ENCODE assay signal across 32 cellular contexts in genomic region chr3:14853280-14853956, GRCh38. TPM values are rescaled to one million over a fixed set of nuclear protein-coding genes. Genes with fewer than 3 reads are reported as not detected.
DNase-seq lines count a peak whose midpoint lies in the region; ATAC-seq and TF ChIP-seq lines count a peak whose summit lies in the region.
"Had no signal": no experiment of that assay in that cellular context is flagged by ENCODE, and none has a peak within 500 bp of the region (broad histone marks: within the 10 kb centered on the region; RNA-seq: fewer than 3 reads in every experiment).

No MANE protein-coding gene starts in this region.

- no peak for DNase-seq in body of pancreas
- DNase-seq in right atrium auricular region (ENCODE audit: low spot score): no peak
- no peak for DNase-seq in sciatic nerve (ENCODE audit: low spot score)
- no peak for DNase-seq in vagina (ENCODE audit: extremely low spot score in 2 of 2)
- DNase-seq in SIG-M5 (lab: John Stamatoyannopoulos, UW): no peak
- no peak for DNase-seq in activated CD4-positive, CD25-positive, alpha-beta regulatory T cell treated with anti-CD3 and anti-CD28 coated beads, Interleukin-2, amount 50 U/mL, for 72 hours
- DNase-seq: activated CD8-positive, alpha-beta T cell treated with anti-CD3 and anti-CD28 coated beads for 36 hours; activated gamma-delta T cell; activated naive CD8-positive, alpha-beta T cell treated with anti-CD3 and anti-CD28 coated beads, Interleukin-2, amount 50 U/mL, for 24 hours; activated T-cell treated with anti-CD3 and anti-CD28 coated beads, Interleukin-2, amount 50 U/mL, for 1 hour; brain microvascular endothelial cell; CD4-positive, CD25-positive, alpha-beta regulatory T cell; effector CD8-positive, alpha-beta T cell; foreskin melanocyte; HCEC 1CT; hypothalamus; islet precursor cell; mammary epithelial cell; NCI-H1092; NCI-H2029; NCI-H446; NCI-H82; OCI-M1; SHP77; small intestine; stimulated activated CD4-positive, alpha-beta T cell treated with anti-CD3 and anti-CD28 coated beads, Interleukin-1b, Interleukin-23, amount 100 ng/mL, for 48 hours; T-cell had no signal

- intact Hi-C loops in body of pancreas (cut with DNase I): no loop called here
- intact Hi-C loops in sciatic nerve (cut with DNase I): no loop called here
- intact Hi-C loops in vagina (cut with DNase I): no loop called here

- TF ChIP-seq CTCF in body of pancreas (IDR thresholded peaks at IDR 0.05): no peak
- TF ChIP-seq CTCF in right atrium auricular region (IDR thresholded peaks at IDR 0.05): no peak
- no peak for TF ChIP-seq CTCF in vagina (IDR thresholded peaks at IDR 0.05)

- peaks cover 63% of the 10 kb centered on the region for H3K27me3 Mint-ChIP-seq in stimulated activated memory B cell treated with anti-CD40 and anti-IgM and Interleukin-4, amounts not matched to agents 10 μg/mL and 1 μg/mL and 100 μg/mL, for 72 hours

- peaks cover 5% of the 10 kb centered on the region for H3K9me3 Mint-ChIP-seq in stimulated activated memory B cell treated with anti-CD40 and anti-IgM and Interleukin-4, amounts not matched to agents 10 μg/mL and 1 μg/mL and 100 μg/mL, for 72 hours
- H3K9me3 Mint-ChIP-seq: activated CD8-positive, alpha-beta T cell treated with anti-CD3 and anti-CD28 coated beads for 36 hours had no signal

- no peak overlapping the region for H3K4me3 Mint-ChIP-seq in stimulated activated memory B cell treated with anti-CD40 and anti-IgM and Interleukin-4, amounts not matched to agents 10 μg/mL and 1 μg/mL and 100 μg/mL, for 72 hours
- H3K4me3 Mint-ChIP-seq: activated CD8-positive, alpha-beta T cell treated with anti-CD3 and anti-CD28 coated beads for 36 hours; activated naive CD8-positive, alpha-beta T cell treated with anti-CD3 and anti-CD28 coated beads, Interleukin-2, amount 50 U/mL, for 24 hours; CD4-positive, CD25-positive, alpha-beta regulatory T cell; T-cell had no signal

- peaks cover 19% of the 10 kb centered on the region for H3K4me1 Mint-ChIP-seq in stimulated activated memory B cell treated with anti-CD40 and anti-IgM and Interleukin-4, amounts not matched to agents 10 μg/mL and 1 μg/mL and 100 μg/mL, for 72 hours
- H3K4me1 Mint-ChIP-seq: activated naive CD8-positive, alpha-beta T cell treated with anti-CD3 and anti-CD28 coated beads, Interleukin-2, amount 50 U/mL, for 24 hours; CD4-positive, CD25-positive, alpha-beta regulatory T cell had no signal

- 41 to 52% methylated on average over 13 to 15 of the region's 15 CpGs for WGBS in body of pancreas, 2 donors

- H3K9me3 ChIP-seq in body of pancreas (no peaks in the 10 kb centered on the region), right atrium auricular region (peaks cover 0 to 13% of the 10 kb centered on the region in 2 donors), vagina (no peaks in the 10 kb centered on the region)
- H3K9me3 ChIP-seq: prostate gland had no signal

- no peak overlapping the region for H3K27ac Mint-ChIP-seq in stimulated activated memory B cell treated with anti-CD40 and anti-IgM and Interleukin-4, amounts not matched to agents 10 μg/mL and 1 μg/mL and 100 μg/mL, for 72 hours
- H3K27ac Mint-ChIP-seq: activated CD8-positive, alpha-beta T cell treated with anti-CD3 and anti-CD28 coated beads for 36 hours; activated naive CD8-positive, alpha-beta T cell treated with anti-CD3 and anti-CD28 coated beads, Interleukin-2, amount 50 U/mL, for 24 hours; T-cell had no signal

- no peak overlapping the region for H3K4me3 ChIP-seq in body of pancreas
- no peak overlapping the region for H3K4me3 ChIP-seq in right atrium auricular region
- H3K4me3 ChIP-seq in vagina: no peak overlapping the region
- H3K4me3 ChIP-seq: prostate gland had no signal

- ATAC-seq in body of pancreas: peak; percentile 42
- ATAC-seq in sciatic nerve: peak; percentile 81
- ATAC-seq in stimulated activated memory B cell treated with anti-CD40 and anti-IgM and Interleukin-4, amounts not matched to agents 10 μg/mL and 1 μg/mL and 100 μg/mL, for 72 hours: no peak
- ATAC-seq: activated CD4-positive, CD25-positive, alpha-beta regulatory T cell treated with anti-CD3 and anti-CD28 coated beads, Interleukin-2, amount 50 U/mL, for 24 hours; activated CD8-positive, alpha-beta T cell treated with anti-CD3 and anti-CD28 coated beads for 36 hours; activated naive CD8-positive, alpha-beta T cell treated with anti-CD3 and anti-CD28 coated beads, Interleukin-2, amount 50 U/mL, for 24 hours; HepG2; T-cell had no signal

- H3K4me1 ChIP-seq in body of pancreas (no peaks in the 10 kb centered on the region), right atrium auricular region (peaks cover 0 to 26% of the 10 kb centered on the region in 2 donors), vagina (peaks cover 16% of the 10 kb centered on the region)
- H3K4me1 ChIP-seq: prostate gland had no signal

- TF ChIP-seq POLR2A in body of pancreas (IDR thresholded peaks at IDR 0.05) (no peak), vagina (IDR thresholded peaks at IDR 0.05) (no peak)

- H3K27me3 ChIP-seq in body of pancreas (no peaks in the 10 kb centered on the region), right atrium auricular region (no peaks in the 10 kb centered on the region), vagina (no peaks in the 10 kb centered on the region)
- H3K27me3 ChIP-seq: brain microvascular endothelial cell had no signal

- H3K36me3 Mint-ChIP-seq in stimulated activated memory B cell treated with anti-CD40 and anti-IgM and Interleukin-4, amounts not matched to agents 10 μg/mL and 1 μg/mL and 100 μg/mL, for 72 hours: no peaks in the 10 kb centered on the region
- H3K36me3 Mint-ChIP-seq: CD4-positive, CD25-positive, alpha-beta regulatory T cell had no signal

- H3K36me3 ChIP-seq in body of pancreas (replicated peaks in 1 of 2; ENCODE audit: insufficient read depth in 1 of 2, low read depth in 2 of 2) (no peaks in the 10 kb centered on the region), right atrium auricular region (no peaks in the 10 kb centered on the region), vagina (no peaks in the 10 kb centered on the region)
- H3K36me3 ChIP-seq: brain microvascular endothelial cell, prostate gland had no signal

- H3K27ac ChIP-seq in body of pancreas: no peak overlapping the region
- peak overlapping the region; percentile 41 to 46 for H3K27ac ChIP-seq in right atrium auricular region
- peak overlapping the region; percentile 66 for H3K27ac ChIP-seq in vagina
- H3K27ac ChIP-seq: brain microvascular endothelial cell, HL-60, prostate gland had no signal

RNA-seq across cellular contexts. Expression of gene FGD5, which starts 34.7 kb away (rescaled TPM):
- total RNA-seq in body of pancreas (1 to 10 TPM; 4.9 to 7.8 TPM), right atrium auricular region (10 to 100 TPM in 1 of 2 donors, 1 to 10 TPM in 1; 9.6 to 18.8 TPM), sciatic nerve (57.4 TPM), vagina (16.2 TPM)
- total RNA-seq: activated CD8-positive, alpha-beta T cell treated with anti-CD3 and anti-CD28 coated beads for 36 hours; HepG2; mammary epithelial cell had no signal

Comparison
In these comparisons a context has a peak if more than half of its experiments do, and no peak if none do; other contexts are left out.
1. H3K27ac ChIP-seq: peak in right atrium auricular region (2 of 2) and vagina (single experiment); none in body of pancreas (0 of 4).